In genomic region chr1:195195423-195196057, GRCh38 we compare ENCODE assay signal across 10 cellular contexts.
DNase-seq lines count a peak whose midpoint lies in the region; ATAC-seq and TF ChIP-seq lines count a peak whose summit lies in the region.
"Had no signal": no experiment of that assay in that cellular context is flagged by ENCODE, and none has a peak within 500 bp of the region (broad histone marks: within the 10 kb centered on the region; RNA-seq: fewer than 3 reads in every experiment).

No MANE protein-coding gene starts in this region.

- H3K27ac ChIP-seq in ACC112 (ENCODE audit: low read depth, low read length) (no peak overlapping the region), KOPT-K1 (ENCODE audit: low read depth, low read length, poor library complexity, severe bottlenecking) (peak overlapping the region; percentile 93), breast epithelium (no peak overlapping the region), uterus (no peak overlapping the region)
- H3K27ac ChIP-seq: parathyroid adenoma had no signal

- peak overlapping the region; percentile 51 for H3K4me3 ChIP-seq in ACC112 (ENCODE audit: low read depth, low read length)
- no peak overlapping the region for H3K4me3 ChIP-seq in breast epithelium
- no peak overlapping the region for H3K4me3 ChIP-seq in uterus

- no peaks in the 10 kb centered on the region for H3K79me2 ChIP-seq in ACC112 (ENCODE audit: control insufficient read depth, insufficient read depth, low read length, unreplicated experiment)
- H3K79me2 ChIP-seq: parathyroid adenoma had no signal

- DNase-seq in breast epithelium (ENCODE audit: low spot score in 2 of 2) (no peak), NCI-H2171 (lab: John Stamatoyannopoulos, UW) (no peak), uterus (no peak), HUDEP-2 (lab: John Stamatoyannopoulos, UW; ENCODE audit: unreplicated experiment in 76 of 76) (no peak)
- DNase-seq: NCI-H510A treated with DMSO at 0.1 percent for 48 hours had no signal

- TF ChIP-seq POLR2A in breast epithelium (IDR thresholded peaks at IDR 0.05) (no peak), uterus (IDR thresholded peaks at IDR 0.05) (no peak)

- H3K36me3 ChIP-seq in ACC112 (ENCODE audit: insufficient read depth, low read length): no peaks in the 10 kb centered on the region
- no peaks in the 10 kb centered on the region for H3K36me3 ChIP-seq in KOPT-K1 (ENCODE audit: insufficient read depth, low read length)
- no peaks in the 10 kb centered on the region for H3K36me3 ChIP-seq in breast epithelium
- no peaks in the 10 kb centered on the region for H3K36me3 ChIP-seq in uterus

- intact Hi-C loops in breast epithelium (cut with DNase I; ENCODE audit: low total_unique reads): no loop called here
- intact Hi-C loops in uterus (cut with DNase I; ENCODE audit: low total_unique reads): no loop called here

- no peaks in the 10 kb centered on the region for H3K4me1 ChIP-seq in ACC112 (ENCODE audit: control insufficient read depth, insufficient read depth, low read length, unreplicated experiment)
- H3K4me1 ChIP-seq in breast epithelium: no peaks in the 10 kb centered on the region
- no peaks in the 10 kb centered on the region for H3K4me1 ChIP-seq in uterus
- H3K4me1 ChIP-seq: parathyroid adenoma had no signal

- ATAC-seq in GM18858 (IDR thresholded peaks at IDR 0.05; ENCODE audit: unreplicated experiment) (peak; percentile 97), HG02610 (IDR thresholded peaks at IDR 0.05; ENCODE audit: unreplicated experiment) (peak; percentile 97)

- H2AFZ ChIP-seq in ACC112 (ENCODE audit: low read length, unreplicated experiment): no peak overlapping the region
- H2AFZ ChIP-seq: parathyroid adenoma had no signal

- TF ChIP-seq CTCF in breast epithelium (IDR thresholded peaks at IDR 0.05) (no peak), uterus (IDR thresholded peaks at IDR 0.05) (no peak)

- H3K27me3 ChIP-seq in ACC112 (ENCODE audit: insufficient read depth, low read length): no peaks in the 10 kb centered on the region
- no peaks in the 10 kb centered on the region for H3K27me3 ChIP-seq in breast epithelium
- no peaks in the 10 kb centered on the region for H3K27me3 ChIP-seq in uterus

- H3K9me3 ChIP-seq in KOPT-K1 (ENCODE audit: insufficient read depth, low read length, poor library complexity, severe bottlenecking) (peaks cover 25% of the 10 kb centered on the region), breast epithelium (no peaks in the 10 kb centered on the region), uterus (no peaks in the 10 kb centered on the region)
